In genomic region chr10:122173337-122173736, GRCh38 we compare ENCODE assay signal across 16 cellular contexts.
"Had no signal": no experiment of that assay in that cellular context is flagged by ENCODE, and none has a peak within 500 bp of the region (broad histone marks: within the 10 kb centered on the region; RNA-seq: fewer than 3 reads in every experiment).

No MANE protein-coding gene starts in this region.

- H3K27ac Mint-ChIP-seq: activated T-helper 2 cell treated with anti-CD3 and anti-CD28 coated beads, Interferon-gamma antibody, Interleukin-2, Interleukin-4, amounts not matched to agents 10 μg/mL and 5 μg/mL and 100 μg/mL, durations not matched to agents 14 hours and 24 hours and 36 hours had no signal

- H3K27ac ChIP-seq: prostate gland, SJSA1, thyroid gland had no signal

- H3K4me3 Mint-ChIP-seq: central memory CD8-positive, alpha-beta T cell had no signal

- H3K4me1 Mint-ChIP-seq: central memory CD8-positive, alpha-beta T cell had no signal

- DNase-seq: activated naive CD4-positive, alpha-beta T cell treated with anti-CD3 and anti-CD28 coated beads, Interleukin-2, amount 50 U/mL, for 16 hours; activated T-cell treated with anti-CD3 and anti-CD28 coated beads for 4 hours; cortex of kidney; effector CD8-positive, alpha-beta T cell; occipital lobe; stimulated activated CD4-positive, alpha-beta T cell treated with anti-CD3 and anti-CD28 coated beads, Interleukin-4, amount 100 ng/mL, for 4 hours; stomach; SW 1271; T-helper 9 cell; thyroid gland; uterus had no signal

- H3K9me3 Mint-ChIP-seq: activated T-helper 2 cell treated with anti-CD3 and anti-CD28 coated beads, Interferon-gamma antibody, Interleukin-2, Interleukin-4, amounts not matched to agents 10 μg/mL and 5 μg/mL and 100 μg/mL, durations not matched to agents 14 hours and 24 hours and 36 hours; central memory CD8-positive, alpha-beta T cell had no signal

- H3K4me3 ChIP-seq: prostate gland, SJSA1, stomach, thyroid gland, uterus had no signal

- H3K9me3 ChIP-seq: prostate gland, SJSA1, stomach, thyroid gland, uterus had no signal

- H3K27me3 ChIP-seq: SJSA1, stomach, thyroid gland, uterus had no signal

- FAIRE-seq: islet of Langerhans had no signal

- H3K4me1 ChIP-seq: prostate gland, uterus had no signal

- H3K36me3 ChIP-seq: prostate gland, SJSA1, thyroid gland, uterus had no signal
